ENCODE assay signal across 33 cellular contexts in genomic region chr12:63164911-63165310, GRCh38. TPM values are rescaled to one million over a fixed set of nuclear protein-coding genes. Genes with fewer than 3 reads are reported as not detected.
DNase-seq lines count a peak whose midpoint lies in the region; ATAC-seq and TF ChIP-seq lines count a peak whose summit lies in the region.
"Had no signal": no experiment of that assay in that cellular context is flagged by ENCODE, and none has a peak within 500 bp of the region (broad histone marks: within the 10 kb centered on the region; RNA-seq: fewer than 3 reads in every experiment).

No MANE protein-coding gene starts in this region.

- H3K36me3 ChIP-seq in HEK293 (ENCODE audit: control insufficient read depth in 2 of 2, insufficient read depth in 1 of 2, low read length in 2 of 2) (no peaks in the 10 kb centered on the region), heart right ventricle (no peaks in the 10 kb centered on the region)
- H3K36me3 ChIP-seq: BLaER1 treated with 17β-estradiol and CSF1 and Interleukin-3, amounts not matched to agents 10 nM and 100 nM; cardiac muscle cell; colonic mucosa; tibial nerve; WERI-Rb-1 had no signal

- no peak for TF ChIP-seq CTCF in HEK293 (tag by site-specific recombination; IDR thresholded peaks at IDR 0.05)
- no peak for TF ChIP-seq CTCF in heart right ventricle (IDR thresholded peaks at IDR 0.05)

- H3K4me3 ChIP-seq in HEK293 (ENCODE audit: low read depth, low read length) (no peak overlapping the region), heart right ventricle (no peak overlapping the region)
- H3K4me3 ChIP-seq: BLaER1 treated with 17β-estradiol and CSF1 and Interleukin-3, amounts not matched to agents 10 nM and 100 nM; cardiac muscle cell; colonic mucosa; mucosa of descending colon; tibial nerve had no signal

- POLR2A ChIA-PET in HEK293 (lab: Yijun Ruan, JAX) = no interaction called here

- H3K27ac ChIP-seq in HEK293 (ENCODE audit: extremely low read depth, low read depth, low read length) (no peak overlapping the region), heart right ventricle (no peak overlapping the region)
- H3K27ac ChIP-seq: BLaER1 treated with 17β-estradiol and CSF1 and Interleukin-3, amounts not matched to agents 10 nM and 100 nM; cardiac muscle cell; colonic mucosa; epithelial cell of prostate; tibial nerve; WERI-Rb-1 had no signal

- intact Hi-C loops in heart right ventricle (cut with DNase I) = no loop called here

- WGBS in heart right ventricle, 2 donors = 84 to 89% methylated on average over 2 of the region's 2 CpGs

- H3K9me3 ChIP-seq in HEK293 (ENCODE audit: control insufficient read depth, insufficient read depth, low read depth, low read length) (no peaks in the 10 kb centered on the region), heart right ventricle (no peaks in the 10 kb centered on the region)
- H3K9me3 ChIP-seq: colonic mucosa, mucosa of descending colon, tibial nerve had no signal

- H3K27me3 ChIP-seq in heart right ventricle = peaks cover 0 to 6% (median 0%) of the 10 kb centered on the region in 7 donors
- H3K27me3 ChIP-seq: BLaER1 treated with 17β-estradiol and CSF1 and Interleukin-3, amounts not matched to agents 10 nM and 100 nM; cardiac muscle cell; colonic mucosa; tibial nerve had no signal

- CTCF ChIA-PET in HEK293 (lab: Yijun Ruan, JAX) = interaction anchor here (0.6 to 2.0 kb wide), 2 partner anchors 13 to 112 kb away, joined by 3 to 17 read pairs; partner anchors contain the start of gene AVPR1A

- H3K4me1 ChIP-seq in HEK293 (ENCODE audit: control insufficient read depth, insufficient read depth, low read length) = no peaks in the 10 kb centered on the region
- H3K4me1 ChIP-seq in heart right ventricle = no peaks in the 10 kb centered on the region
- H3K4me1 ChIP-seq: BLaER1 treated with 17β-estradiol and CSF1 and Interleukin-3, amounts not matched to agents 10 nM and 100 nM; colonic mucosa; tibial nerve had no signal

- DNase-seq in NCI-H1105 treated with DMSO at 0.1 percent for 48 hours (lab: John Stamatoyannopoulos, UW) = peak; percentile 22
- peak; percentile 82 to 89 for DNase-seq in NCI-H526 (lab: John Stamatoyannopoulos, UW)
- DNase-seq in left kidney (ENCODE audit: low read depth, low spot score) = peak; percentile 93
- no peak for DNase-seq in amygdala (lab: John Stamatoyannopoulos, UW)
- DNase-seq in heart right ventricle = no peak
- DNase-seq: activated CD4-positive, alpha-beta T cell treated with anti-CD3 and anti-CD28 coated beads, Interleukin-2, amount 10 ng/mL, durations not matched to agents 7 days and 5 days; activated gamma-delta T cell; colonic mucosa; COR-L47; DMS79 treated with DMSO at 0.1 percent for 48 hours; effector CD4-positive, alpha-beta T cell; GDM1; hypothalamus; left colon; mammary epithelial cell; mucosa of descending colon; NCI-H2081 treated with DMSO at 0.1 percent for 48 hours; NCI-H774; SHP77 treated with DMSO at 0.1 percent for 48 hours; stimulated activated CD4-positive, alpha-beta T cell treated with anti-CD3 and anti-CD28 coated beads, Interleukin-15, amount 100 ng/mL, for 24 hours; stimulated activated CD4-positive, alpha-beta T cell treated with anti-CD3 and anti-CD28 coated beads, Interleukin-4, amount 100 ng/mL, for 4 hours; WERI-Rb-1 had no signal

- no peak for ATAC-seq in heart right ventricle
- no peak for ATAC-seq in GM18520 (IDR thresholded peaks at IDR 0.05; ENCODE audit: unreplicated experiment)
- ATAC-seq: left colon; mucosa of descending colon; natural killer cell treated with Interleukin-12 subunit alpha and Interleukin-12 subunit beta and Interleukin-15 and Interleukin-18, amount 100 ng/mL, for 72 hours had no signal

TF ChIP-seq in HEK293, 187 proteins besides CTCF, POLR2A, EP300 and RAD21:
- TF ChIP-seq ZNF768 (tag by site-specific recombination; IDR thresholded peaks at IDR 0.05) (no peak), ZNF510 (tag by site-specific recombination; IDR thresholded peaks at IDR 0.05; ENCODE audit: insufficient replicate concordance) (no peak), MZF1 (tag by site-specific recombination; IDR thresholded peaks at IDR 0.05; ENCODE audit: borderline replicate concordance) (no peak), ZNF571 (tag by site-specific recombination; IDR thresholded peaks at IDR 0.05) (no peak), GLIS1 (tag by site-specific recombination; IDR thresholded peaks at IDR 0.05) (0 out of 2 replicates have a peak, but pooled peaks have one; percentile 11), ZNF10 (tag by site-specific recombination; IDR thresholded peaks at IDR 0.05) (no peak), ZXDB (tag by site-specific recombination; IDR thresholded peaks at IDR 0.05) (no peak), ZNF223 (tag by site-specific recombination; IDR thresholded peaks at IDR 0.05) (no peak), ZBTB8A (tag by site-specific recombination; IDR thresholded peaks at IDR 0.05) (no peak), ZNF266 (tag by site-specific recombination; IDR thresholded peaks at IDR 0.05; ENCODE audit: low read depth) (no peak), ZNF747 (tag by site-specific recombination; IDR thresholded peaks at IDR 0.05) (no peak)
- TF ChIP-seq, protein P1, sequence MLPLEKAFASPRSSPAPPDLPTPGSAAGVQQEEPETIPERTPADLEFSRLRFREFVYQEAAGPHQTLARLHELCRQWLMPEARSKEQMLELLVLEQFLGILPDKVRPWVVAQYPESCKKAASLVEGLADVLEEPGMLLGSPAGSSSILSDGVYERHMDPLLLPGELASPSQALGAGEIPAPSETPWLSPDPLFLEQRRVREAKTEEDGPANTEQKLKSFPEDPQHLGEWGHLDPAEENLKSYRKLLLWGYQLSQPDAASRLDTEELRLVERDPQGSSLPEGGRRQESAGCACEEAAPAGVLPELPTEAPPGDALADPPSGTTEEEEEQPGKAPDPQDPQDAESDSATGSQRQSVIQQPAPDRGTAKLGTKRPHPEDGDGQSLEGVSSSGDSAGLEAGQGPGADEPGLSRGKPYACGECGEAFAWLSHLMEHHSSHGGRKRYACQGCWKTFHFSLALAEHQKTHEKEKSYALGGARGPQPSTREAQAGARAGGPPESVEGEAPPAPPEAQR (tag by site-specific recombination; IDR thresholded peaks at IDR 0.05) = no peak
- TF ChIP-seq, protein P2, sequence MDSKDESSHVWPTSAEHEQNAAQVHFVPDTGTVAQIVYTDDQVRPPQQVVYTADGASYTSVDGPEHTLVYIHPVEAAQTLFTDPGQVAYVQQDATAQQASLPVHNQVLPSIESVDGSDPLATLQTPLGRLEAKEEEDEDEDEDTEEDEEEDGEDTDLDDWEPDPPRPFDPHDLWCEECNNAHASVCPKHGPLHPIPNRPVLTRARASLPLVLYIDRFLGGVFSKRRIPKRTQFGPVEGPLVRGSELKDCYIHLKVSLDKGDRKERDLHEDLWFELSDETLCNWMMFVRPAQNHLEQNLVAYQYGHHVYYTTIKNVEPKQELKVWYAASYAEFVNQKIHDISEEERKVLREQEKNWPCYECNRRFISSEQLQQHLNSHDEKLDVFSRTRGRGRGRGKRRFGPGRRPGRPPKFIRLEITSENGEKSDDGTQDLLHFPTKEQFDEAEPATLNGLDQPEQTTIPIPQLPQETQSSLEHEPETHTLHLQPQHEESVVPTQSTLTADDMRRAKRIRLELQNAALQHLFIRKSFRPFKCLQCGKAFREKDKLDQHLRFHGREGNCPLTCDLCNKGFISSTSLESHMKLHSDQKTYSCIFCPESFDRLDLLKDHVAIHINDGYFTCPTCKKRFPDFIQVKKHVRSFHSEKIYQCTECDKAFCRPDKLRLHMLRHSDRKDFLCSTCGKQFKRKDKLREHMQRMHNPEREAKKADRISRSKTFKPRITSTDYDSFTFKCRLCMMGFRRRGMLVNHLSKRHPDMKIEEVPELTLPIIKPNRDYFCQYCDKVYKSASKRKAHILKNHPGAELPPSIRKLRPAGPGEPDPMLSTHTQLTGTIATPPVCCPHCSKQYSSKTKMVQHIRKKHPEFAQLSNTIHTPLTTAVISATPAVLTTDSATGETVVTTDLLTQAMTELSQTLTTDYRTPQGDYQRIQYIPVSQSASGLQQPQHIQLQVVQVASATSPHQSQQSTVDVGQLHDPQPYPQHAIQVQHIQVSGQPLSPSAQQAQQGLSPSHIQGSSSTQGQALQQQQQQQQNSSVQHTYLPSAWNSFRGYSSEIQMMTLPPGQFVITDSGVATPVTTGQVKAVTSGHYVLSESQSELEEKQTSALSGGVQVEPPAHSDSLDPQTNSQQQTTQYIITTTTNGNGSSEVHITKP (tag by site-specific recombination; IDR thresholded peaks at IDR 0.05) = 0 out of 2 replicates have a peak, but pooled peaks have one; percentile 9

RNA-seq across cellular contexts. Expression of gene AVPR1A, which starts 13.9 kb away (rescaled TPM):
- total RNA-seq in heart right ventricle = 1 to 10 TPM in 9 of 10 donors, under 1 TPM in 1; 0.94 to 3.3 (median 1.5) TPM
- polyA plus RNA-seq in heart right ventricle = 1 to 10 TPM in 1 of 2 donors, under 1 TPM in 1; 0.66 to 2.8 TPM
- total RNA-seq: activated CD4-positive, alpha-beta T cell treated with anti-CD3 and anti-CD28 coated beads, Interleukin-2, amount 10 ng/mL, durations not matched to agents 7 days and 5 days; activated CD8-positive, alpha-beta memory T cell treated with anti-CD3 and anti-CD28 coated beads for 36 hours; cardiac muscle cell; natural killer cell treated with Interleukin-12 subunit alpha and Interleukin-12 subunit beta and Interleukin-15 and Interleukin-18, amount 100 ng/mL, for 72 hours; osteoblast; pulmonary artery endothelial cell; T-helper 2 cell treated with Interferon-gamma antibody and Interleukin-4, amounts not matched to agents 100 ng/mL and 5 ng/mL, for 36 hours had no signal
- polyA plus RNA-seq: cardiac muscle cell, mammary epithelial cell had no signal

Comparison
In these comparisons a context has a peak if more than half of its experiments do, and no peak if none do; other contexts are left out.
1. DNase-seq: peak in NCI-H1105 treated with DMSO at 0.1 percent for 48 hours (single experiment), NCI-H526 (2 of 2) and left kidney (single experiment); none in amygdala (0 of 56) and heart right ventricle (0 of 2).